13 cellular contexts compared by ENCODE assay signal in genomic region chr6:51531623-51532022, GRCh38.
A peak's percentile ranks its signal among the peaks of the same experiment; 100 is the strongest.
DNase-seq lines count a peak whose midpoint lies in the region; ATAC-seq and TF ChIP-seq lines count a peak whose summit lies in the region.
"Had no signal": no experiment of that assay in that cellular context is flagged by ENCODE, and none has a peak within 500 bp of the region (broad histone marks: within the 10 kb centered on the region; RNA-seq: fewer than 3 reads in every experiment).

No MANE protein-coding gene starts in this region.

- no peak for DNase-seq in GM06990 (ENCODE audit: extremely low read depth, insufficient read length)
- no peak for DNase-seq in sigmoid colon
- DNase-seq in GF-D8 (lab: John Stamatoyannopoulos, UW), result no peak
- DNase-seq: activated CD4-positive, alpha-beta T cell treated with anti-CD3 and anti-CD28 coated beads, Interleukin-2, amount 50 U/mL, for 4 hours; activated effector memory CD4-positive, alpha-beta T cell treated with anti-CD3 and anti-CD28 coated beads, Interleukin-2, amount 50 U/mL, for 16 hours; CD8-positive, alpha-beta T cell; natural killer cell; NCI-H1694 treated with DMSO at 0.1 percent for 48 hours; substantia nigra had no signal

- H3K27me3 ChIP-seq in GM06990 (replicated peaks; ENCODE audit: control insufficient read depth, insufficient read depth, low read length) (no peaks in the 10 kb centered on the region), OCI-LY3 (ENCODE audit: low read depth, low read length) (peaks cover 11% of the 10 kb centered on the region; the same call in 1 of the 2 replicates), liver (ENCODE audit: control insufficient read depth in 4 of 4, insufficient read depth in 4 of 4, low read length in 3 of 4) (no peaks in the 10 kb centered on the region), sigmoid colon (no peaks in the 10 kb centered on the region)

- no peak overlapping the region for H2AFZ ChIP-seq in OCI-LY3 (ENCODE audit: low read depth, low read length)

- H3K36me3 ChIP-seq in GM06990 (ENCODE audit: control insufficient read depth, insufficient read depth, low read length) (no peaks in the 10 kb centered on the region), OCI-LY3 (replicated peaks; ENCODE audit: low read depth, low read length) (no peaks in the 10 kb centered on the region), liver (ENCODE audit: control insufficient read depth in 4 of 4, insufficient read depth in 3 of 4, low read depth in 1 of 4, low read length in 3 of 4) (no peaks in the 10 kb centered on the region), sigmoid colon (no peaks in the 10 kb centered on the region)

- no peak overlapping the region for H3K27ac ChIP-seq in OCI-LY3 (ENCODE audit: low read length)
- no peak overlapping the region for H3K27ac ChIP-seq in liver (ENCODE audit: low read depth in 1 of 2, low read length in 2 of 2)
- H3K27ac ChIP-seq in sigmoid colon, result no peak overlapping the region

- H3K9ac ChIP-seq in OCI-LY3 (ENCODE audit: low read length), result no peak overlapping the region
- H3K9ac ChIP-seq in liver (ENCODE audit: low read depth in 1 of 2, low read length in 2 of 2), result no peak overlapping the region

- TF ChIP-seq CTCF in GM06990 (IDR thresholded peaks at IDR 0.05; ENCODE audit: insufficient read depth, low read length, poor library complexity, severe bottlenecking) (peak; percentile 33), OCI-LY3 (IDR thresholded peaks at IDR 0.05; ENCODE audit: low read depth, low read length) (peak; percentile 61), liver (IDR thresholded peaks at IDR 0.05; ENCODE audit: low read depth, low read length, missing input control) (no peak), sigmoid colon (IDR thresholded peaks at IDR 0.05) (no peak)

- TF ChIP-seq POLR2A in sigmoid colon (IDR thresholded peaks at IDR 0.05), result no peak

- intact Hi-C loops in sigmoid colon (cut with DNase I), result no loop called here

- no peak overlapping the region for H3K4me2 ChIP-seq in OCI-LY3 (ENCODE audit: low read length)

- no peak for TF ChIP-seq EP300 in sigmoid colon (IDR thresholded peaks at IDR 0.05)

- H3K9me3 ChIP-seq in OCI-LY3 (ENCODE audit: insufficient read depth, low read length) (no peaks in the 10 kb centered on the region), liver (ENCODE audit: control insufficient read depth in 4 of 4, low read length in 3 of 4) (peaks cover 0 to 2% (median 0%) of the 10 kb centered on the region in 4 donors), sigmoid colon (no peaks in the 10 kb centered on the region)

- H3K4me1 ChIP-seq in OCI-LY3 (ENCODE audit: low read length), result no peaks in the 10 kb centered on the region
- no peaks in the 10 kb centered on the region for H3K4me1 ChIP-seq in liver (ENCODE audit: control insufficient read depth in 4 of 4, insufficient read depth in 4 of 4, low read length in 3 of 4)
- no peaks in the 10 kb centered on the region for H3K4me1 ChIP-seq in sigmoid colon

- peak; percentile 66 for ATAC-seq in GM19025 (IDR thresholded peaks at IDR 0.05; ENCODE audit: low read depth, unreplicated experiment)
- no peak for ATAC-seq in GM18870 (IDR thresholded peaks at IDR 0.05; ENCODE audit: unreplicated experiment)
- ATAC-seq: CD8-positive, alpha-beta T cell; natural killer cell had no signal

- no peaks in the 10 kb centered on the region for H4K20me1 ChIP-seq in OCI-LY3 (ENCODE audit: insufficient read depth, low read length)

- TF ChIP-seq RAD21 in liver (IDR thresholded peaks at IDR 0.05), result peak; percentile 14 to 43

- H3K79me2 ChIP-seq in OCI-LY3 (ENCODE audit: low read length), result no peaks in the 10 kb centered on the region

- WGBS in liver, result 78% methylated on average over 2 of the region's 2 CpGs
- 48 to 62% methylated on average over 2 of the region's 2 CpGs for WGBS in sigmoid colon, 2 donors

- H3K4me3 ChIP-seq in GM06990 (replicated peaks; ENCODE audit: low read depth, low read length) (no peak overlapping the region), OCI-LY3 (ENCODE audit: low read length) (no peak overlapping the region), liver (ENCODE audit: low read depth in 1 of 3, low read length in 3 of 3) (no peak overlapping the region), sigmoid colon (no peak overlapping the region)

TF ChIP-seq in liver, 16 proteins besides CTCF, POLR2A, EP300 and RAD21:
- TF ChIP-seq ATF3 (IDR thresholded peaks at IDR 0.05) (no peak), FOXA2 (IDR thresholded peaks at IDR 0.05) (no peak), SP1 (IDR thresholded peaks at IDR 0.05) (no peak), EGR1 (IDR thresholded peaks at IDR 0.05; ENCODE audit: low read depth in 2 of 2) (no peak), HNF4A (conservative IDR thresholded peaks at IDR 0.05) (no peak), MAX (IDR thresholded peaks at IDR 0.05) (no peak), ZBTB33 (IDR thresholded peaks at IDR 0.05) (no peak), GABPA (IDR thresholded peaks at IDR 0.05 in 1 of 2, conservative IDR thresholded peaks at IDR 0.05 in 1 of 2) (no peak)

Comparison
In these comparisons a context has a peak if more than half of its experiments do, and no peak if none do; other contexts are left out.
1. CTCF ChIP-seq: peak in GM06990 (single experiment) and OCI-LY3 (single experiment); none in liver (single experiment) and sigmoid colon (0 of 4).